ENCODE assay signal across 15 cellular contexts in genomic region chr5:42970636-42971559, GRCh38.
DNase-seq lines count a peak whose midpoint lies in the region; ATAC-seq, FAIRE-seq and TF ChIP-seq lines count a peak whose summit lies in the region.
"Had no signal": no experiment of that assay in that cellular context is flagged by ENCODE, and none has a peak within 500 bp of the region (broad histone marks: within the 10 kb centered on the region; RNA-seq: fewer than 3 reads in every experiment).

No MANE protein-coding gene starts in this region.

- no peaks in the 10 kb centered on the region for H3K36me3 ChIP-seq in GM23338 (ENCODE audit: insufficient read depth)
- H3K36me3 ChIP-seq: colonic mucosa, HAP-1, neutrophil had no signal

- no peaks in the 10 kb centered on the region for H3K9me3 ChIP-seq in right cardiac atrium (ENCODE audit: control insufficient read depth, low read length)
- H3K9me3 ChIP-seq: colonic mucosa, HAP-1, neutrophil, tibial nerve had no signal

- H3K27me3 ChIP-seq in GM23338 (ENCODE audit: insufficient read depth) (no peaks in the 10 kb centered on the region), right cardiac atrium (ENCODE audit: control insufficient read depth, insufficient read depth) (no peaks in the 10 kb centered on the region)
- H3K27me3 ChIP-seq: colonic mucosa, neutrophil, tibial nerve had no signal

- no peaks in the 10 kb centered on the region for H3F3A ChIP-seq in GM23338 (replicated peaks; ENCODE audit: low read depth)

- no peaks in the 10 kb centered on the region for H4K20me1 ChIP-seq in GM23338 (replicated peaks; ENCODE audit: insufficient read depth)

- H3K27ac ChIP-seq in GM23338 (ENCODE audit: low read depth) (no peak overlapping the region), right cardiac atrium (ENCODE audit: low read length) (no peak overlapping the region)
- H3K27ac ChIP-seq: colonic mucosa, neutrophil, skin epidermis, tibial nerve had no signal

- H3K4me1 Mint-ChIP-seq in GM23338 = no peaks in the 10 kb centered on the region
- H3K4me1 Mint-ChIP-seq in activated naive CD8-positive, alpha-beta T cell treated with anti-CD3 and anti-CD28 coated beads, Interleukin-2, amount 50 U/mL, for 24 hours = peaks cover 2% of the 10 kb centered on the region

- peak; percentile 63 to 90 for TF ChIP-seq CTCF in GM23338 (conservative IDR thresholded peaks at IDR 0.05; ENCODE audit: low read depth in 2 of 2)

- H3K4me1 ChIP-seq in GM23338 (ENCODE audit: insufficient read depth) = no peaks in the 10 kb centered on the region
- no peaks in the 10 kb centered on the region for H3K4me1 ChIP-seq in right cardiac atrium (ENCODE audit: control insufficient read depth, insufficient read depth, low read length)
- H3K4me1 ChIP-seq: colonic mucosa, tibial nerve had no signal

- H3K27me3 Mint-ChIP-seq in GM23338 (ENCODE audit: insufficient read depth, low read depth, poor library complexity) = peaks cover 3% of the 10 kb centered on the region
- no peaks in the 10 kb centered on the region for H3K27me3 Mint-ChIP-seq in activated naive CD8-positive, alpha-beta T cell treated with anti-CD3 and anti-CD28 coated beads, Interleukin-2, amount 50 U/mL, for 24 hours

- H3K4me3 ChIP-seq in GM23338 (no peak overlapping the region), right cardiac atrium (ENCODE audit: low read length) (no peak overlapping the region)
- H3K4me3 ChIP-seq: colonic mucosa, HAP-1, skin epidermis, tibial nerve had no signal

- intact Hi-C loops in right cardiac atrium (cut with DNase I) = loop anchor here in 1 of 4 donors (10.0 kb wide), 1 partner anchor 56 kb away; no protein-coding TSS in a partner anchor

- H3K4me3 Mint-ChIP-seq in GM23338 = no peak overlapping the region
- no peak overlapping the region for H3K4me3 Mint-ChIP-seq in activated naive CD8-positive, alpha-beta T cell treated with anti-CD3 and anti-CD28 coated beads, Interleukin-2, amount 50 U/mL, for 24 hours

- no peaks in the 10 kb centered on the region for H3K36me3 Mint-ChIP-seq in GM23338 (ENCODE audit: low read depth)
- H3K36me3 Mint-ChIP-seq in activated naive CD8-positive, alpha-beta T cell treated with anti-CD3 and anti-CD28 coated beads, Interleukin-2, amount 50 U/mL, for 24 hours (ENCODE audit: low read depth) = peaks cover 6% of the 10 kb centered on the region

- no peaks in the 10 kb centered on the region for H3K79me2 ChIP-seq in GM23338 (replicated peaks; ENCODE audit: insufficient read depth)

- H3K4me2 ChIP-seq in GM23338 = no peak overlapping the region

- 60% methylated on average over 32 of the region's 32 CpGs for WGBS in right cardiac atrium

- H2AFZ ChIP-seq in GM23338 = no peak overlapping the region

- ATAC-seq in GM23338 (peak; percentile 97), right cardiac atrium (no peak)
- no peak for ATAC-seq in activated naive CD8-positive, alpha-beta T cell treated with anti-CD3 and anti-CD28 coated beads, Interleukin-2, amount 50 U/mL, for 24 hours

- FAIRE-seq in urothelium cell line (lab: Jason Lieb, UNC) = no peak
- FAIRE-seq: A204.1 had no signal

- H3K27ac Mint-ChIP-seq in GM23338 = no peak overlapping the region
- H3K27ac Mint-ChIP-seq in activated naive CD8-positive, alpha-beta T cell treated with anti-CD3 and anti-CD28 coated beads, Interleukin-2, amount 50 U/mL, for 24 hours = no peak overlapping the region

- DNase-seq in NCI-H748 (lab: John Stamatoyannopoulos, UW; ENCODE audit: unreplicated experiment) = peak; percentile 38
- DNase-seq in NCI-H748 treated with DMSO at 0.1 percent for 48 hours (lab: John Stamatoyannopoulos, UW) = no peak
- peak; percentile 89 for DNase-seq in GM23338 (ENCODE audit: low spot score)
- peak; percentile 27 for DNase-seq in activated naive CD8-positive, alpha-beta T cell treated with anti-CD3 and anti-CD28 coated beads, Interleukin-2, amount 50 U/mL, for 24 hours
- DNase-seq in right cardiac atrium = peak in 2 of 3 donors; percentile 66 to 67
- DNase-seq in SHP77 (lab: John Stamatoyannopoulos, UW) = no peak
- no peak for DNase-seq in urothelium cell line (ENCODE audit: low spot score)
- no peak for DNase-seq in SKM-1 treated with dmso at 0.1 percent for 144 hours (lab: John Stamatoyannopoulos, UW; ENCODE audit: unreplicated experiment)
- DNase-seq: activated gamma-delta T cell, colonic mucosa had no signal

- H3K9me3 Mint-ChIP-seq in GM23338 = no peaks in the 10 kb centered on the region; the same call in 2 of the 3 replicates
- H3K9me3 Mint-ChIP-seq in activated naive CD8-positive, alpha-beta T cell treated with anti-CD3 and anti-CD28 coated beads, Interleukin-2, amount 50 U/mL, for 24 hours = no peaks in the 10 kb centered on the region

- no peaks in the 10 kb centered on the region for H3K9me2 ChIP-seq in GM23338 (ENCODE audit: insufficient read depth)

TF ChIP-seq in GM23338, 12 proteins besides CTCF, POLR2A, EP300 and RAD21 (continues in another document):
- TF ChIP-seq ZNF114 (CRISPR knock-in tag; IDR thresholded peaks at IDR 0.05) (no peak), POLR2AphosphoS5 (IDR thresholded peaks at IDR 0.05; ENCODE audit: low read depth) (no peak), STAT1 (IDR thresholded peaks at IDR 0.05; ENCODE audit: unreplicated experiment) (no peak), REST (IDR thresholded peaks at IDR 0.05; ENCODE audit: unreplicated experiment) (no peak)

Comparison
In these comparisons a context has a peak if more than half of its experiments do, and no peak if none do; other contexts are left out.
1. DNase-seq: peak in NCI-H748 (single experiment), GM23338 (single experiment), activated naive CD8-positive, alpha-beta T cell treated with anti-CD3 and anti-CD28 coated beads, Interleukin-2, amount 50 U/mL, for 24 hours (single experiment) and right cardiac atrium (2 of 3); none in NCI-H748 treated with DMSO at 0.1 percent for 48 hours (single experiment), SHP77 (0 of 2), urothelium cell line (single experiment) and SKM-1 treated with dmso at 0.1 percent for 144 hours (single experiment).